In genomic region chr15:92902723-92903587, GRCh38 we compare ENCODE assay signal across 1 cellular context.
TF ChIP-seq lines count a peak whose summit lies in the region.

No MANE protein-coding gene starts in this region.

TF ChIP-seq in H1, 55 proteins besides CTCF, POLR2A, EP300 and RAD21:
- peak; percentile 50; the same call in 1 of the 2 replicates for TF ChIP-seq CHD1 (IDR thresholded peaks at IDR 0.05; ENCODE audit: low read depth, low read length)
- no peak for TF ChIP-seq TAF1 (IDR thresholded peaks at IDR 0.05; ENCODE audit: low read depth, low read length)
